10 cellular contexts compared by ENCODE assay signal in genomic region chr12:46219147-46219891, GRCh38. TPM values are rescaled to one million over a fixed set of nuclear protein-coding genes. Genes with fewer than 3 reads are reported as not detected.
A peak's percentile ranks its signal among the peaks of the same experiment; 100 is the strongest.
DNase-seq lines count a peak whose midpoint lies in the region; ATAC-seq, FAIRE-seq and TF ChIP-seq lines count a peak whose summit lies in the region.
"Had no signal": no experiment of that assay in that cellular context is flagged by ENCODE, and none has a peak within 500 bp of the region (broad histone marks: within the 10 kb centered on the region; RNA-seq: fewer than 3 reads in every experiment).

No MANE protein-coding gene starts in this region.

- H3K4me3 Mint-ChIP-seq in activated CD4-positive, alpha-beta T cell treated with anti-CD3 and anti-CD28 coated beads, Interleukin-2, amount 10 ng/mL, durations not matched to agents 7 days and 5 days, result peak overlapping the region; percentile 72
- peak overlapping the region; percentile 61 for H3K4me3 Mint-ChIP-seq in activated CD8-positive, alpha-beta T cell treated with anti-CD3 and anti-CD28 coated beads, Interleukin-2, amount 10 ng/mL, durations not matched to agents 7 days and 5 days
- peak overlapping the region; percentile 83 to 90 (median 85) for H3K4me3 Mint-ChIP-seq in immature natural killer cell
- H3K4me3 Mint-ChIP-seq in stimulated activated naive CD8-positive, alpha-beta T cell treated with anti-CD3 and anti-CD28 coated beads, Interleukin-15, amount 100 ng/mL, for 72 hours, result peak overlapping the region; percentile 65 to 86

- peak overlapping the region; percentile 97 for H3K27ac Mint-ChIP-seq in activated CD4-positive, alpha-beta T cell treated with anti-CD3 and anti-CD28 coated beads, Interleukin-2, amount 10 ng/mL, durations not matched to agents 7 days and 5 days
- H3K27ac Mint-ChIP-seq in activated CD8-positive, alpha-beta T cell treated with anti-CD3 and anti-CD28 coated beads, Interleukin-2, amount 10 ng/mL, durations not matched to agents 7 days and 5 days, result peak overlapping the region; percentile 84
- peak overlapping the region; percentile 95 to 100 (median 100) for H3K27ac Mint-ChIP-seq in immature natural killer cell
- peak overlapping the region; percentile 95 to 97 for H3K27ac Mint-ChIP-seq in stimulated activated naive CD8-positive, alpha-beta T cell treated with anti-CD3 and anti-CD28 coated beads, Interleukin-15, amount 100 ng/mL, for 72 hours

- no peaks in the 10 kb centered on the region for H3K27me3 Mint-ChIP-seq in activated CD4-positive, alpha-beta T cell treated with anti-CD3 and anti-CD28 coated beads, Interleukin-2, amount 10 ng/mL, durations not matched to agents 7 days and 5 days
- H3K27me3 Mint-ChIP-seq in activated CD8-positive, alpha-beta T cell treated with anti-CD3 and anti-CD28 coated beads, Interleukin-2, amount 10 ng/mL, durations not matched to agents 7 days and 5 days (ENCODE audit: low read depth), result no peaks in the 10 kb centered on the region
- peaks cover 29 to 43% (median 32%) of the 10 kb centered on the region in 3 donors for H3K27me3 Mint-ChIP-seq in immature natural killer cell (ENCODE audit: low read depth in 3 of 3)
- no peaks in the 10 kb centered on the region for H3K27me3 Mint-ChIP-seq in stimulated activated naive CD8-positive, alpha-beta T cell treated with anti-CD3 and anti-CD28 coated beads, Interleukin-15, amount 100 ng/mL, for 72 hours

- H3K36me3 Mint-ChIP-seq in activated CD4-positive, alpha-beta T cell treated with anti-CD3 and anti-CD28 coated beads, Interleukin-2, amount 10 ng/mL, durations not matched to agents 7 days and 5 days (ENCODE audit: low read depth), result peaks cover 87% of the 10 kb centered on the region
- peaks cover 85% of the 10 kb centered on the region for H3K36me3 Mint-ChIP-seq in activated CD8-positive, alpha-beta T cell treated with anti-CD3 and anti-CD28 coated beads, Interleukin-2, amount 10 ng/mL, durations not matched to agents 7 days and 5 days (ENCODE audit: low read depth)
- H3K36me3 Mint-ChIP-seq in immature natural killer cell, result peaks cover 14 to 35% (median 19%) of the 10 kb centered on the region in 3 donors

- ATAC-seq in activated CD8-positive, alpha-beta T cell treated with anti-CD3 and anti-CD28 coated beads, Interleukin-2, amount 10 ng/mL, durations not matched to agents 7 days and 5 days, result peak; percentile 16
- peak; percentile 25 for ATAC-seq in stimulated activated naive CD8-positive, alpha-beta T cell treated with anti-CD3 and anti-CD28 coated beads, Interleukin-15, amount 100 ng/mL, for 72 hours

- peaks cover 94% of the 10 kb centered on the region for H3K4me1 Mint-ChIP-seq in activated CD4-positive, alpha-beta T cell treated with anti-CD3 and anti-CD28 coated beads, Interleukin-2, amount 10 ng/mL, durations not matched to agents 7 days and 5 days
- H3K4me1 Mint-ChIP-seq in activated CD8-positive, alpha-beta T cell treated with anti-CD3 and anti-CD28 coated beads, Interleukin-2, amount 10 ng/mL, durations not matched to agents 7 days and 5 days (ENCODE audit: low read depth), result peaks cover 94% of the 10 kb centered on the region
- peaks cover 96 to 100% of the 10 kb centered on the region in 2 donors for H3K4me1 Mint-ChIP-seq in immature natural killer cell
- H3K4me1 Mint-ChIP-seq in stimulated activated naive CD8-positive, alpha-beta T cell treated with anti-CD3 and anti-CD28 coated beads, Interleukin-15, amount 100 ng/mL, for 72 hours, result peaks cover 99% of the 10 kb centered on the region

- FAIRE-seq in D721Med (lab: Jason Lieb, UNC), result no peak

- peaks cover 7% of the 10 kb centered on the region for H3K9me3 Mint-ChIP-seq in activated CD4-positive, alpha-beta T cell treated with anti-CD3 and anti-CD28 coated beads, Interleukin-2, amount 10 ng/mL, durations not matched to agents 7 days and 5 days
- no peaks in the 10 kb centered on the region for H3K9me3 Mint-ChIP-seq in activated CD8-positive, alpha-beta T cell treated with anti-CD3 and anti-CD28 coated beads, Interleukin-2, amount 10 ng/mL, durations not matched to agents 7 days and 5 days (ENCODE audit: insufficient read depth)
- H3K9me3 Mint-ChIP-seq in immature natural killer cell, result no peaks in the 10 kb centered on the region
- no peaks in the 10 kb centered on the region for H3K9me3 Mint-ChIP-seq in stimulated activated naive CD8-positive, alpha-beta T cell treated with anti-CD3 and anti-CD28 coated beads, Interleukin-15, amount 100 ng/mL, for 72 hours

- POLR2A ChIA-PET in activated CD4-positive, alpha-beta T cell treated with anti-CD3 and anti-CD28 coated beads, Interleukin-2, amount 10 ng/mL, durations not matched to agents 7 days and 5 days (lab: Charles Lee), result no interaction called here
- POLR2A ChIA-PET in activated CD8-positive, alpha-beta T cell treated with anti-CD3 and anti-CD28 coated beads, Interleukin-2, amount 10 ng/mL, durations not matched to agents 7 days and 5 days (lab: Charles Lee), result interaction anchor here (0.6 to 15.1 kb wide), 7 partner anchors 14 to 491 kb away, joined by 3 to 345 read pairs (median 3); partner anchors contain the start of gene SLC38A1

- no peak for TF ChIP-seq CTCF in D721Med (IDR thresholded peaks at IDR 0.05; ENCODE audit: insufficient read depth, missing control alignments)

- CTCF ChIA-PET in activated CD4-positive, alpha-beta T cell treated with anti-CD3 and anti-CD28 coated beads, Interleukin-2, amount 10 ng/mL, durations not matched to agents 7 days and 5 days (lab: Charles Lee), result no interaction called here
- CTCF ChIA-PET in activated CD8-positive, alpha-beta T cell treated with anti-CD3 and anti-CD28 coated beads, Interleukin-2, amount 10 ng/mL, durations not matched to agents 7 days and 5 days (lab: Charles Lee), result interaction anchor here (0.7 to 1.8 kb wide), 3 partner anchors 10 to 49 kb away, joined by 3 to 4 read pairs (median 3); partner anchors contain the start of gene SLC38A1

- no peak for DNase-seq in activated CD4-positive, alpha-beta T cell treated with anti-CD3 and anti-CD28 coated beads, Interleukin-2, amount 10 ng/mL, durations not matched to agents 7 days and 5 days
- DNase-seq in activated CD4-positive, alpha-beta T cell treated with anti-CD3 and anti-CD28 coated beads for 4 hours, result no peak
- no peak for DNase-seq in activated CD8-positive, alpha-beta T cell treated with anti-CD3 and anti-CD28 coated beads, Interleukin-2, amount 10 ng/mL, durations not matched to agents 7 days and 5 days
- peak; percentile 42 to 43 (median 43) for DNase-seq in immature natural killer cell
- DNase-seq in stimulated activated naive CD8-positive, alpha-beta T cell treated with anti-CD3 and anti-CD28 coated beads, Interleukin-15, amount 100 ng/mL, for 72 hours, result peak; percentile 18 to 28
- no peak for DNase-seq in superior temporal gyrus (ENCODE audit: extremely low spot score)
- DNase-seq in D721Med (ENCODE audit: insufficient read length, low spot score), result no peak
- DNase-seq in stimulated activated CD4-positive, alpha-beta T cell treated with anti-CD3 and anti-CD28 coated beads, Interleukin-12 subunit alpha, Interleukin-12 subunit beta, amount 100 ng/mL, for 4 hours, result no peak
- DNase-seq: GF-D8, NCI-H1694 had no signal

RNA-seq across cellular contexts. Expression of gene SLC38A1, which starts 49.5 kb away (rescaled TPM):
- 100 to 1,000 TPM; 180 to 219 TPM for total RNA-seq in activated CD4-positive, alpha-beta T cell treated with anti-CD3 and anti-CD28 coated beads, Interleukin-2, amount 10 ng/mL, durations not matched to agents 7 days and 5 days
- total RNA-seq in activated CD8-positive, alpha-beta T cell treated with anti-CD3 and anti-CD28 coated beads, Interleukin-2, amount 10 ng/mL, durations not matched to agents 7 days and 5 days, result 100 to 1,000 TPM; 162 to 168 TPM
- polyA plus RNA-seq in immature natural killer cell, result 100 to 1,000 TPM; 173 to 234 (median 210) TPM

Comparison
In these comparisons a context has a peak if more than half of its experiments do, and no peak if none do; other contexts are left out.
1. DNase-seq: peak in immature natural killer cell (3 of 3) and stimulated activated naive CD8-positive, alpha-beta T cell treated with anti-CD3 and anti-CD28 coated beads, Interleukin-15, amount 100 ng/mL, for 72 hours (2 of 2); none in activated CD4-positive, alpha-beta T cell treated with anti-CD3 and anti-CD28 coated beads, Interleukin-2, amount 10 ng/mL, durations not matched to agents 7 days and 5 days (single experiment), activated CD4-positive, alpha-beta T cell treated with anti-CD3 and anti-CD28 coated beads for 4 hours (0 of 2), activated CD8-positive, alpha-beta T cell treated with anti-CD3 and anti-CD28 coated beads, Interleukin-2, amount 10 ng/mL, durations not matched to agents 7 days and 5 days (single experiment), superior temporal gyrus (single experiment), D721Med (single experiment) and stimulated activated CD4-positive, alpha-beta T cell treated with anti-CD3 and anti-CD28 coated beads, Interleukin-12 subunit alpha, Interleukin-12 subunit beta, amount 100 ng/mL, for 4 hours (single experiment).
2. Peak in every context shown above with its lines, with median percentiles within 50 percentile points of each other: H3K27ac Mint-ChIP-seq and H3K4me3 Mint-ChIP-seq.